8 cellular contexts compared by ENCODE assay signal in genomic region chr4:70687821-70688794, GRCh38. TPM values are rescaled to one million over a fixed set of nuclear protein-coding genes. Genes with fewer than 3 reads are reported as not detected.
A peak's percentile ranks its signal among the peaks of the same experiment; 100 is the strongest.
DNase-seq lines count a peak whose midpoint lies in the region; ATAC-seq and TF ChIP-seq lines count a peak whose summit lies in the region.

Gene UTP3, plus strand, starts transcription at chr4:70688532. Its CDS starts 146 bp downstream, at chr4:70688678.

- H3K36me3 ChIP-seq in Panc1 (ENCODE audit: control insufficient read depth, insufficient read depth, low read length) (peaks cover 2% of the 10 kb centered on the region), muscle layer of duodenum (ENCODE audit: control insufficient read depth in 1 of 2, insufficient read depth in 2 of 2, low read length in 2 of 2) (no peaks in the 10 kb centered on the region)

- H3K9me3 ChIP-seq in Panc1 (ENCODE audit: control insufficient read depth, insufficient read depth, low read depth, low read length) (no peaks in the 10 kb centered on the region), muscle layer of duodenum (ENCODE audit: control insufficient read depth in 1 of 2, low read length in 2 of 2) (no peaks in the 10 kb centered on the region)

- ATAC-seq in GM21717 (IDR thresholded peaks at IDR 0.05; ENCODE audit: unreplicated experiment) (peak; percentile 95), Panc1 (peak; percentile 98), esophagus mucosa (peak; percentile 99)

- CTCF ChIA-PET in Panc1 (lab: Charles Lee): no interaction called here

- DNase-seq in DMS79 (lab: John Stamatoyannopoulos, UW) (peak; percentile 94), KG1 (lab: John Stamatoyannopoulos, UW) (peak; percentile 98), Panc1 (ENCODE audit: low read depth, low spot score) (peak; percentile 99)
- DNase-seq in activated T-cell treated with anti-CD3 and anti-CD28 coated beads, Interleukin-2, amount 50 U/mL, for 48 hours: peak; percentile 94 to 95
- peak; percentile 82 to 88 for DNase-seq in stimulated activated CD8-positive, alpha-beta memory T cell treated with anti-CD3 and anti-CD28 coated beads, Interleukin-7, amount 100 ng/mL, for 48 hours (ENCODE audit: extremely low read depth in 1 of 2, low read depth in 1 of 2)

- BruUV-seq in Panc1 (replicated peaks; lab: Mats Ljungman, UMichigan): no TSS peak

- intact Hi-C loops in Panc1 (cut with micrococcal nuclease; ENCODE audit: unreplicated experiment): loop anchor here (2.0 kb wide), 1 partner anchor 17 kb away; no protein-coding TSS in a partner anchor

- peak; percentile 93 for TF ChIP-seq CTCF in Panc1 (IDR thresholded peaks at IDR 0.05)

- H3K4me1 ChIP-seq in Panc1 (ENCODE audit: control insufficient read depth, insufficient read depth, low read length) (peaks cover 13% of the 10 kb centered on the region; the same call in 1 of the 2 replicates), muscle layer of duodenum (ENCODE audit: control insufficient read depth in 1 of 2, insufficient read depth in 2 of 2, low read length in 2 of 2) (peaks cover 4 to 23% of the 10 kb centered on the region in 2 donors)

- in situ Hi-C loops in Panc1 (cut with HindIII; ENCODE audit: low pct_unique_long_range_greater_than_20kb, low sequenced_read_pairs): no loop called here

- no peaks in the 10 kb centered on the region for H3K27me3 ChIP-seq in Panc1 (ENCODE audit: control insufficient read depth, insufficient read depth, low read length)
- no peaks in the 10 kb centered on the region for H3K27me3 ChIP-seq in muscle layer of duodenum (ENCODE audit: low read depth, low read length)

- H3K27ac ChIP-seq in Panc1 (ENCODE audit: low read length) (peak within 1 kb of the TSS; percentile 93), muscle layer of duodenum (ENCODE audit: low read length) (peak within 1 kb of the TSS; percentile 99)

- H3K4me3 ChIP-seq in Panc1 (ENCODE audit: low read depth in 2 of 2, low read length in 2 of 2): peak within 1 kb of the TSS; percentile 63 to 92
- H3K4me3 ChIP-seq in muscle layer of duodenum (ENCODE audit: low read depth in 1 of 2, low read length in 2 of 2): peak within 1 kb of the TSS; percentile 87 to 96

- POLR2A ChIA-PET in Panc1 (lab: Charles Lee): no interaction called here

RNA-seq across cellular contexts. Expression of gene UTP3, which starts in this region (rescaled TPM):
- total RNA-seq in Panc1 (2021; ENCODE audit: unreplicated experiment) (20.6 TPM), esophagus mucosa (19.1 TPM)
- polyA plus RNA-seq in Panc1 (2012; ENCODE audit: insufficient read length): 25.7 TPM

Comparison
In these comparisons a context has a peak if more than half of its experiments do, and no peak if none do; other contexts are left out.
1. Peak in every context shown above with its lines: DNase-seq, ATAC-seq, H3K4me3 ChIP-seq and H3K27ac ChIP-seq.